Comparison of ENCODE assay signal across 8 cellular contexts in the genomic region with DNA sequence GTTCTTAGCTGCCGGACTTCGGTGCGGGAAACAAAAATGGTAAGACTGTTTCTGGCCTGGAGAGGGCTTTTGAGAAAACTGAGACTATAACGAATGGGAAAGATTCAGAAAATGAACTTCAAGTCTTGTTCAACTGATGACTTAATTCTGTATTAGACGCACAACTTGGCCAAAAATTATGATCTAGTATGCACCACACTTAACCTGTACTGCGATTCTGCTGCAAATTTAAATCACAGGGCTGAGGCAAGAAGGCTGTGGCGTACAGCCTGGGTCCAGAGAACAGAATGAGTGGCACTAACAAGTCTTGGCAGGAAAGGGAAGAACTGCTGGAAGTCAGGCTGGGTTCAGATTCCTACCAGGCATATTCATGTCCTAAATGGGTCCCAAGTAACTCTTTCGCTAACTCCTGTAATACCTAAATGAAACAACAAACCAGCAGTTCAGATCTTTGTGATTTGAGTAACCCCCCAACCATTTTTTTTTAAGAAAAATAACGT. TPM values are rescaled to one million over a fixed set of nuclear protein-coding genes. Genes with fewer than 3 reads are reported as not detected.
DNase-seq lines count a peak whose midpoint lies in the region; ATAC-seq and TF ChIP-seq lines count a peak whose summit lies in the region.

No MANE protein-coding gene starts in this region.

- H3K27ac Mint-ChIP-seq in activated CD8-positive, alpha-beta memory T cell treated with anti-CD3 and anti-CD28 coated beads, Interleukin-2, amount 10 ng/mL, durations not matched to agents 7 days and 5 days: no peak overlapping the region

- DNase-seq in activated CD8-positive, alpha-beta memory T cell treated with anti-CD3 and anti-CD28 coated beads, Interleukin-2, amount 10 ng/mL, durations not matched to agents 7 days and 5 days: no peak
- no peak for DNase-seq in activated CD8-positive, alpha-beta memory T cell treated with anti-CD3 and anti-CD28 coated beads, Interleukin-2, amount 50 U/mL, for 4 hours
- DNase-seq in breast epithelium (ENCODE audit: low spot score in 2 of 2) (no peak), lower lobe of right lung (no peak), DMS153 (lab: John Stamatoyannopoulos, UW) (no peak), cerebellum (ENCODE audit: low spot score) (no peak)

- intact Hi-C loops in breast epithelium (cut with DNase I; ENCODE audit: low total_unique reads): no loop called here
- intact Hi-C loops in lower lobe of right lung (cut with DNase I): no loop called here

- CTCF ChIA-PET in activated CD8-positive, alpha-beta memory T cell treated with anti-CD3 and anti-CD28 coated beads, Interleukin-2, amount 10 ng/mL, durations not matched to agents 7 days and 5 days (lab: Charles Lee): interaction anchor here (0.5 to 1.8 kb wide), 4 partner anchors 33 to 310 kb away, joined by 3 to 4 read pairs (median 3); no protein-coding TSS in a partner anchor

- peaks cover 5% of the 10 kb centered on the region for H3K4me1 Mint-ChIP-seq in activated CD8-positive, alpha-beta memory T cell treated with anti-CD3 and anti-CD28 coated beads, Interleukin-2, amount 10 ng/mL, durations not matched to agents 7 days and 5 days

- peaks cover 18% of the 10 kb centered on the region for H3K9me3 Mint-ChIP-seq in activated CD8-positive, alpha-beta memory T cell treated with anti-CD3 and anti-CD28 coated beads, Interleukin-2, amount 10 ng/mL, durations not matched to agents 7 days and 5 days (ENCODE audit: low read depth)

- ATAC-seq in activated CD8-positive, alpha-beta memory T cell treated with anti-CD3 and anti-CD28 coated beads, Interleukin-2, amount 10 ng/mL, durations not matched to agents 7 days and 5 days: no peak
- ATAC-seq in lower lobe of right lung (no peak), GM18517 (IDR thresholded peaks at IDR 0.05; ENCODE audit: unreplicated experiment) (no peak)

- H3K27me3 ChIP-seq in breast epithelium: peaks cover 0 to 16% of the 10 kb centered on the region in 2 donors
- H3K27me3 ChIP-seq in lower lobe of right lung (ENCODE audit: low read depth): peaks cover 17% of the 10 kb centered on the region
- H3K27me3 ChIP-seq in subcutaneous abdominal adipose tissue (ENCODE audit: control insufficient read depth in 5 of 5, insufficient read depth in 4 of 5, low read length in 5 of 5): peaks cover 8 to 24% (median 22%) of the 10 kb centered on the region in 5 donors

- H3K27me3 Mint-ChIP-seq in activated CD8-positive, alpha-beta memory T cell treated with anti-CD3 and anti-CD28 coated beads, Interleukin-2, amount 10 ng/mL, durations not matched to agents 7 days and 5 days: peaks cover 52% of the 10 kb centered on the region

- TF ChIP-seq POLR2A in breast epithelium (IDR thresholded peaks at IDR 0.05): no peak

- no peak for TF ChIP-seq CTCF in breast epithelium (IDR thresholded peaks at IDR 0.05)
- TF ChIP-seq CTCF in lower lobe of right lung (IDR thresholded peaks at IDR 0.05): no peak

- peaks cover 5 to 17% of the 10 kb centered on the region in 2 donors for H3K9me3 ChIP-seq in breast epithelium
- peaks cover 14% of the 10 kb centered on the region for H3K9me3 ChIP-seq in lower lobe of right lung
- peaks cover 2 to 19% (median 12%) of the 10 kb centered on the region in 5 donors for H3K9me3 ChIP-seq in subcutaneous abdominal adipose tissue (ENCODE audit: control insufficient read depth in 5 of 5, low read length in 5 of 5)

- H3K9ac ChIP-seq in subcutaneous abdominal adipose tissue (ENCODE audit: low read length in 5 of 5): no peak overlapping the region

- H3K27ac ChIP-seq in breast epithelium: no peak overlapping the region
- no peak overlapping the region for H3K27ac ChIP-seq in lower lobe of right lung
- no peak overlapping the region for H3K27ac ChIP-seq in subcutaneous abdominal adipose tissue (ENCODE audit: low read depth, low read length)

- H3K36me3 Mint-ChIP-seq in activated CD8-positive, alpha-beta memory T cell treated with anti-CD3 and anti-CD28 coated beads, Interleukin-2, amount 10 ng/mL, durations not matched to agents 7 days and 5 days: peaks cover 18% of the 10 kb centered on the region

- H3K4me3 Mint-ChIP-seq in activated CD8-positive, alpha-beta memory T cell treated with anti-CD3 and anti-CD28 coated beads, Interleukin-2, amount 10 ng/mL, durations not matched to agents 7 days and 5 days: peak overlapping the region; percentile 16

- peak overlapping the region; percentile 41 to 80 (median 57) for H3K4me3 ChIP-seq in breast epithelium
- H3K4me3 ChIP-seq in lower lobe of right lung: peak overlapping the region; percentile 59
- peak overlapping the region in 3 of 5 donors; percentile 39 to 67 (median 42) for H3K4me3 ChIP-seq in subcutaneous abdominal adipose tissue (ENCODE audit: low read depth in 1 of 5, low read length in 5 of 5)

- H3K36me3 ChIP-seq in breast epithelium (no peaks in the 10 kb centered on the region), lower lobe of right lung (no peaks in the 10 kb centered on the region), subcutaneous abdominal adipose tissue (ENCODE audit: control insufficient read depth in 5 of 5, insufficient read depth in 5 of 5, low read length in 5 of 5) (peaks cover 0 to 2% (median 0%) of the 10 kb centered on the region in 5 donors)

- H3K4me1 ChIP-seq in breast epithelium (peaks cover 0 to 10% of the 10 kb centered on the region in 2 donors), lower lobe of right lung (peaks cover 14% of the 10 kb centered on the region), subcutaneous abdominal adipose tissue (ENCODE audit: control insufficient read depth in 5 of 5, insufficient read depth in 5 of 5, low read length in 5 of 5) (peaks cover 0 to 19% (median 18%) of the 10 kb centered on the region in 5 donors)

RNA-seq across cellular contexts. Expression of gene COL23A1, which starts 0.8 kb away (rescaled TPM):
- total RNA-seq in activated CD8-positive, alpha-beta memory T cell treated with anti-CD3 and anti-CD28 coated beads, Interleukin-2, amount 10 ng/mL, durations not matched to agents 7 days and 5 days: under 1 TPM; 0.18 to 0.19 TPM
- 1 to 10 TPM in 2 of 3 donors, under 1 TPM in 1; 0.32 to 3.3 (median 2.6) TPM for total RNA-seq in breast epithelium
- total RNA-seq in lower lobe of right lung: 1.2 TPM
- 4.5 TPM for total RNA-seq in cerebellum

RNA-seq across cellular contexts. Expression of gene CLK4, which starts 35.9 kb away (rescaled TPM):
- total RNA-seq in activated CD8-positive, alpha-beta memory T cell treated with anti-CD3 and anti-CD28 coated beads, Interleukin-2, amount 10 ng/mL, durations not matched to agents 7 days and 5 days: 10 to 100 TPM; 25.2 to 29.4 TPM
- total RNA-seq in breast epithelium (10 to 100 TPM; 39.0 to 73.2 (median 43.3) TPM), lower lobe of right lung (34.1 TPM), cerebellum (92.5 TPM)
